15 cellular contexts compared by ENCODE assay signal in genomic region chr10:30374353-30374752, GRCh38. TPM values are rescaled to one million over a fixed set of nuclear protein-coding genes. Genes with fewer than 3 reads are reported as not detected.
DNase-seq lines count a peak whose midpoint lies in the region; ATAC-seq and TF ChIP-seq lines count a peak whose summit lies in the region.
"Had no signal": no experiment of that assay in that cellular context is flagged by ENCODE, and none has a peak within 500 bp of the region (broad histone marks: within the 10 kb centered on the region; RNA-seq: fewer than 3 reads in every experiment).

No MANE protein-coding gene starts in this region.

- peaks cover 4% of the 10 kb centered on the region; the same call in 1 of the 2 replicates for H3F3A ChIP-seq in GM23338 (replicated peaks; ENCODE audit: low read depth)

- no peaks in the 10 kb centered on the region for H3K27me3 ChIP-seq in A673 (replicated peaks; ENCODE audit: insufficient read depth, low read depth, low read length, poor library complexity)
- no peaks in the 10 kb centered on the region for H3K27me3 ChIP-seq in GM23338 (ENCODE audit: insufficient read depth)

- H3K4me3 ChIP-seq in A673 (ENCODE audit: low read depth, low read length, poor library complexity, severe bottlenecking) = no peak overlapping the region
- no peak overlapping the region for H3K4me3 ChIP-seq in GM23338
- H3K4me3 ChIP-seq: left ventricle myocardium inferior had no signal

- H3K9me3 Mint-ChIP-seq in GM23338 = no peaks in the 10 kb centered on the region
- no peaks in the 10 kb centered on the region for H3K9me3 Mint-ChIP-seq in activated CD4-positive, alpha-beta T cell treated with anti-CD3 and anti-CD28 coated beads, Interleukin-2, amount 10 ng/mL, durations not matched to agents 7 days and 5 days
- H3K9me3 Mint-ChIP-seq: activated T-helper 17 cell treated with anti-CD3 and anti-CD28 coated beads, Interleukin-2, amount 50 U/mL, for 72 hours; T-cell had no signal

- peak; percentile 88 for ATAC-seq in GM23338
- ATAC-seq in esophagus mucosa = peak; percentile 28

- H2AFZ ChIP-seq in GM23338 = no peak overlapping the region

- H3K27ac Mint-ChIP-seq in GM23338 = peak overlapping the region; percentile 63; the same call in 1 of the 2 replicates
- no peak overlapping the region for H3K27ac Mint-ChIP-seq in activated CD4-positive, alpha-beta T cell treated with anti-CD3 and anti-CD28 coated beads, Interleukin-2, amount 10 ng/mL, durations not matched to agents 7 days and 5 days
- H3K27ac Mint-ChIP-seq: activated T-helper 17 cell treated with anti-CD3 and anti-CD28 coated beads, Interleukin-2, amount 50 U/mL, for 72 hours; progenitor cell of endocrine pancreas had no signal

- no peaks in the 10 kb centered on the region for H3K36me3 Mint-ChIP-seq in GM23338 (ENCODE audit: low read depth)
- no peaks in the 10 kb centered on the region for H3K36me3 Mint-ChIP-seq in activated CD4-positive, alpha-beta T cell treated with anti-CD3 and anti-CD28 coated beads, Interleukin-2, amount 10 ng/mL, durations not matched to agents 7 days and 5 days (ENCODE audit: low read depth)
- H3K36me3 Mint-ChIP-seq: T-cell had no signal

- peaks cover 20% of the 10 kb centered on the region for H3K27me3 Mint-ChIP-seq in GM23338 (ENCODE audit: insufficient read depth, low read depth, poor library complexity)
- peaks cover 23% of the 10 kb centered on the region for H3K27me3 Mint-ChIP-seq in activated CD4-positive, alpha-beta T cell treated with anti-CD3 and anti-CD28 coated beads, Interleukin-2, amount 10 ng/mL, durations not matched to agents 7 days and 5 days
- H3K27me3 Mint-ChIP-seq: T-cell had no signal

- no peaks in the 10 kb centered on the region for H3K79me2 ChIP-seq in GM23338 (replicated peaks; ENCODE audit: insufficient read depth)

- H4K20me1 ChIP-seq in GM23338 (replicated peaks; ENCODE audit: insufficient read depth) = no peaks in the 10 kb centered on the region

- CTCF ChIA-PET in A673 (lab: Charles Lee) = no interaction called here
- CTCF ChIA-PET in activated CD4-positive, alpha-beta T cell treated with anti-CD3 and anti-CD28 coated beads, Interleukin-2, amount 10 ng/mL, durations not matched to agents 7 days and 5 days (lab: Charles Lee) = interaction anchor here (1.0 to 2.4 kb wide), 3 partner anchors 15 to 211 kb away, joined by 3 to 10 read pairs (median 4); no protein-coding TSS in a partner anchor

- H3K36me3 ChIP-seq in A673 (ENCODE audit: insufficient read depth, low read length, poor library complexity, severe bottlenecking) (no peaks in the 10 kb centered on the region), GM23338 (ENCODE audit: insufficient read depth) (no peaks in the 10 kb centered on the region)
- H3K36me3 ChIP-seq: left ventricle myocardium inferior had no signal

- no peaks in the 10 kb centered on the region for H3K9me3 ChIP-seq in A673 (ENCODE audit: low read depth, low read length, poor library complexity, severe bottlenecking)
- H3K9me3 ChIP-seq: left ventricle myocardium inferior had no signal

- DNase-seq in A673 (ENCODE audit: low spot score) = peak; percentile 65
- peak; percentile 97 for DNase-seq in GM23338 (ENCODE audit: low spot score)
- DNase-seq in NCI-H460 (ENCODE audit: extremely low read depth, low read depth) = peak; percentile 26
- DNase-seq in AG08396 (ENCODE audit: low spot score) = no peak
- DNase-seq in NCI-H446 treated with DMSO at 0.1 percent for 48 hours (lab: John Stamatoyannopoulos, UW) = no peak
- DNase-seq in activated CD4-positive, alpha-beta T cell treated with anti-CD3 and anti-CD28 coated beads, Interleukin-2, amount 10 ng/mL, durations not matched to agents 7 days and 5 days = no peak
- DNase-seq in NCI-H1417 (lab: John Stamatoyannopoulos, UW) = no peak
- DNase-seq: amygdala, left ventricle myocardium inferior, NCI-H1092 treated with DMSO at 0.1 percent for 48 hours, NCI-H446 had no signal

- intact Hi-C loops in A673 (cut with micrococcal nuclease; ENCODE audit: unreplicated experiment) = no loop called here

- no peaks in the 10 kb centered on the region for H3K9me2 ChIP-seq in GM23338 (ENCODE audit: insufficient read depth)

- H3K4me2 ChIP-seq in GM23338 = peak overlapping the region; percentile 70; the same call in 1 of the 2 replicates

- POLR2A ChIA-PET in A673 (lab: Charles Lee; ENCODE audit: low non-redundant PET) = no interaction called here
- POLR2A ChIA-PET in activated CD4-positive, alpha-beta T cell treated with anti-CD3 and anti-CD28 coated beads, Interleukin-2, amount 10 ng/mL, durations not matched to agents 7 days and 5 days (lab: Charles Lee) = no interaction called here

- BruUV-seq in A673 (replicated peaks; lab: Mats Ljungman, UMichigan) = no TSS peak

- peaks cover 44% of the 10 kb centered on the region for H3K4me1 Mint-ChIP-seq in GM23338
- peaks cover 27% of the 10 kb centered on the region for H3K4me1 Mint-ChIP-seq in activated CD4-positive, alpha-beta T cell treated with anti-CD3 and anti-CD28 coated beads, Interleukin-2, amount 10 ng/mL, durations not matched to agents 7 days and 5 days

- no peak for TF ChIP-seq CTCF in A673 (conservative IDR thresholded peaks at IDR 0.05; ENCODE audit: low read depth, low read length)
- TF ChIP-seq CTCF in GM23338 (conservative IDR thresholded peaks at IDR 0.05; ENCODE audit: low read depth in 2 of 2) = no peak

- H3K27ac ChIP-seq in A673 (ENCODE audit: low read depth, low read length, poor library complexity, severe bottlenecking) (no peak overlapping the region), GM23338 (ENCODE audit: low read depth) (no peak overlapping the region)
- H3K27ac ChIP-seq: left ventricle myocardium inferior had no signal

- peaks cover 11% of the 10 kb centered on the region for H3K4me1 ChIP-seq in A673 (ENCODE audit: insufficient read depth, low read length, poor library complexity, severe bottlenecking)
- peaks cover 32% of the 10 kb centered on the region for H3K4me1 ChIP-seq in GM23338 (ENCODE audit: insufficient read depth)
- H3K4me1 ChIP-seq: left ventricle myocardium inferior had no signal

- no peak overlapping the region; the same call in 2 of the 3 replicates for H3K4me3 Mint-ChIP-seq in GM23338
- H3K4me3 Mint-ChIP-seq in activated CD4-positive, alpha-beta T cell treated with anti-CD3 and anti-CD28 coated beads, Interleukin-2, amount 10 ng/mL, durations not matched to agents 7 days and 5 days = no peak overlapping the region
- H3K4me3 Mint-ChIP-seq: activated T-helper 17 cell treated with anti-CD3 and anti-CD28 coated beads, Interleukin-2, amount 50 U/mL, for 72 hours had no signal

TF ChIP-seq in GM23338, 12 proteins besides CTCF, POLR2A, EP300 and RAD21:
- no peak for TF ChIP-seq ZNF331 (CRISPR knock-in tag; IDR thresholded peaks at IDR 0.05; ENCODE audit: low read depth)
- TF ChIP-seq POLR2AphosphoS5 (IDR thresholded peaks at IDR 0.05; ENCODE audit: low read depth) = peak; percentile 86

RNA-seq across cellular contexts. Expression of gene MTPAP, which starts 25.3 kb away (rescaled TPM):
- total RNA-seq in A673 (2021) (54.8 and 57.0 TPM in 2 replicates), esophagus mucosa (19.0 TPM)
- total RNA-seq in GM23338 (2014; rRNA removed; shearing (Covaris generic)) = 29.2 and 35.1 TPM in 2 replicates
- polyA plus RNA-seq in GM23338 (2016; fragmentation: Nextera tagmentation; extraction: Ambion mirVana) = 27.0 and 32.3 TPM in 2 replicates
- total RNA-seq in NCI-H460 (2014; rRNA removed; shearing (Covaris generic)) = 20.0 and 22.0 TPM in 2 replicates
- 10.9 and 20.5 TPM in 2 replicates for polyA plus RNA-seq in NCI-H460 (2014; cell fraction: nucleus; rRNA removed)
- total RNA-seq in activated CD4-positive, alpha-beta T cell treated with anti-CD3 and anti-CD28 coated beads, Interleukin-2, amount 10 ng/mL, durations not matched to agents 7 days and 5 days = 10 to 100 TPM; 25.9 to 26.8 TPM

RNA-seq across cellular contexts. Expression of gene MAP3K8, which starts 59.6 kb away (rescaled TPM):
- total RNA-seq in A673 (2021) = 4.5 TPM in 2 replicates
- 3.5 and 6.1 TPM in 2 replicates for total RNA-seq in GM23338 (2014; rRNA removed; shearing (Covaris generic))
- polyA plus RNA-seq in GM23338 (2016; fragmentation: Nextera tagmentation; extraction: Ambion mirVana) = 4.7 and 5.0 TPM in 2 replicates
- 6.0 and 8.0 TPM in 2 replicates for total RNA-seq in NCI-H460 (2014; rRNA removed; shearing (Covaris generic))
- 10.5 and 13.9 TPM in 2 replicates for polyA plus RNA-seq in NCI-H460 (2014; cell fraction: nucleus; rRNA removed)
- 22.1 TPM for total RNA-seq in esophagus mucosa
- 10 to 100 TPM; 12.6 to 13.1 TPM for total RNA-seq in activated CD4-positive, alpha-beta T cell treated with anti-CD3 and anti-CD28 coated beads, Interleukin-2, amount 10 ng/mL, durations not matched to agents 7 days and 5 days

Comparison
In these comparisons a context has a peak if more than half of its experiments do, and no peak if none do; other contexts are left out.
1. DNase-seq: peak in A673 (single experiment), GM23338 (single experiment) and NCI-H460 (single experiment); none in AG08396 (single experiment), NCI-H446 treated with DMSO at 0.1 percent for 48 hours (single experiment), activated CD4-positive, alpha-beta T cell treated with anti-CD3 and anti-CD28 coated beads, Interleukin-2, amount 10 ng/mL, durations not matched to agents 7 days and 5 days (single experiment) and NCI-H1417 (0 of 3).